12 cellular contexts compared by ENCODE assay signal in genomic region chr2:75432761-75433361, GRCh38.
DNase-seq lines count a peak whose midpoint lies in the region; ATAC-seq, FAIRE-seq and TF ChIP-seq lines count a peak whose summit lies in the region.
"Had no signal": no experiment of that assay in that cellular context is flagged by ENCODE, and none has a peak within 500 bp of the region (broad histone marks: within the 10 kb centered on the region; RNA-seq: fewer than 3 reads in every experiment).

No MANE protein-coding gene starts in this region.

- peaks cover 2% of the 10 kb centered on the region for H3K36me3 Mint-ChIP-seq in endodermal cell (ENCODE audit: low read depth)
- H3K36me3 Mint-ChIP-seq: brain had no signal

- H3K27me3 ChIP-seq in endodermal cell (ENCODE audit: control insufficient read depth, insufficient read depth, low read length, poor library complexity, severe bottlenecking), result peaks cover 27% of the 10 kb centered on the region
- H3K27me3 ChIP-seq: Peyer's patch had no signal

- peak overlapping the region; percentile 13 for H3K4me3 ChIP-seq in endodermal cell (ENCODE audit: low read length)
- H3K4me3 ChIP-seq: Peyer's patch had no signal

- ATAC-seq in GM19395 (IDR thresholded peaks at IDR 0.05; ENCODE audit: unreplicated experiment), result peak; percentile 90
- peak; percentile 74 for ATAC-seq in HG03108 (IDR thresholded peaks at IDR 0.05; ENCODE audit: unreplicated experiment)

- peaks cover 19% of the 10 kb centered on the region for H3K9me3 Mint-ChIP-seq in endodermal cell
- H3K9me3 Mint-ChIP-seq: neural crest cell had no signal

- POLR2A ChIA-PET in RWPE1 (lab: Yijun Ruan, JAX; ENCODE audit: low non-redundant PET), result no interaction called here

- H3K4me3 Mint-ChIP-seq in endodermal cell, result no peak overlapping the region
- H3K4me3 Mint-ChIP-seq: brain, neural crest cell had no signal

- CTCF ChIA-PET in RWPE1 (lab: Yijun Ruan, JAX), result no interaction called here

- FAIRE-seq in D721Med (lab: Jason Lieb, UNC), result no peak
- FAIRE-seq: urothelium cell line had no signal

- peak overlapping the region; percentile 80 for H3K27ac Mint-ChIP-seq in endodermal cell

- peaks cover 15% of the 10 kb centered on the region for H3K4me1 ChIP-seq in endodermal cell (ENCODE audit: control insufficient read depth, insufficient read depth, low read length)
- H3K4me1 ChIP-seq: Peyer's patch had no signal

- peaks cover 54% of the 10 kb centered on the region for H3K4me1 Mint-ChIP-seq in endodermal cell

- H3K36me3 ChIP-seq in endodermal cell (ENCODE audit: control insufficient read depth, insufficient read depth, low read length), result no peaks in the 10 kb centered on the region
- H3K36me3 ChIP-seq: Peyer's patch had no signal

- DNase-seq in D721Med (ENCODE audit: insufficient read length, low spot score) (peak; percentile 12), endodermal cell (peak; percentile 62), KG1 (lab: John Stamatoyannopoulos, UW) (no peak), RWPE1 (ENCODE audit: low spot score) (no peak)
- no peak for DNase-seq in stimulated activated CD4-positive, alpha-beta T cell treated with anti-CD3 and anti-CD28 coated beads, Interleukin-12 subunit alpha, Interleukin-12 subunit beta, amount 100 ng/mL, for 4 hours
- no peak for DNase-seq in activated CD8-positive, alpha-beta memory T cell treated with anti-CD3 and anti-CD28 coated beads, Interleukin-2, amount 50 U/mL, for 48 hours

- TF ChIP-seq CTCF in D721Med (IDR thresholded peaks at IDR 0.05; ENCODE audit: insufficient read depth, missing control alignments), result no peak
- TF ChIP-seq CTCF in endodermal cell (conservative IDR thresholded peaks at IDR 0.05), result no peak
- no peak for TF ChIP-seq CTCF in RWPE1 (conservative IDR thresholded peaks at IDR 0.05; ENCODE audit: low read depth)

- H3K27ac ChIP-seq in endodermal cell (ENCODE audit: low read depth, low read length) (no peak overlapping the region), RWPE1 (no peak overlapping the region)
- H3K27ac ChIP-seq: Peyer's patch had no signal

- H3K9me3 ChIP-seq in endodermal cell (ENCODE audit: control insufficient read depth, low read length), result no peaks in the 10 kb centered on the region
- H3K9me3 ChIP-seq: Peyer's patch had no signal

- no peak overlapping the region for H3K9ac ChIP-seq in endodermal cell (ENCODE audit: extremely low read depth, low read length, poor library complexity, severe bottlenecking)

- H3K27me3 Mint-ChIP-seq in endodermal cell (ENCODE audit: insufficient read depth), result peaks cover 16% of the 10 kb centered on the region

- 83 to 100% methylated on average over 2 to 4 of the region's 4 CpGs for WGBS in endodermal cell (ENCODE audit: insufficient coverage in 1 of 2, insufficient read length in 1 of 2), 2 experiments

Comparison
In these comparisons a context has a peak if more than half of its experiments do, and no peak if none do; other contexts are left out.
1. DNase-seq: peak in D721Med (single experiment) and endodermal cell (single experiment); none in stimulated activated CD4-positive, alpha-beta T cell treated with anti-CD3 and anti-CD28 coated beads, Interleukin-12 subunit alpha, Interleukin-12 subunit beta, amount 100 ng/mL, for 4 hours (single experiment), activated CD8-positive, alpha-beta memory T cell treated with anti-CD3 and anti-CD28 coated beads, Interleukin-2, amount 50 U/mL, for 48 hours (single experiment), KG1 (single experiment) and RWPE1 (single experiment).